ENCODE assay signal across 9 cellular contexts in the genomic region with DNA sequence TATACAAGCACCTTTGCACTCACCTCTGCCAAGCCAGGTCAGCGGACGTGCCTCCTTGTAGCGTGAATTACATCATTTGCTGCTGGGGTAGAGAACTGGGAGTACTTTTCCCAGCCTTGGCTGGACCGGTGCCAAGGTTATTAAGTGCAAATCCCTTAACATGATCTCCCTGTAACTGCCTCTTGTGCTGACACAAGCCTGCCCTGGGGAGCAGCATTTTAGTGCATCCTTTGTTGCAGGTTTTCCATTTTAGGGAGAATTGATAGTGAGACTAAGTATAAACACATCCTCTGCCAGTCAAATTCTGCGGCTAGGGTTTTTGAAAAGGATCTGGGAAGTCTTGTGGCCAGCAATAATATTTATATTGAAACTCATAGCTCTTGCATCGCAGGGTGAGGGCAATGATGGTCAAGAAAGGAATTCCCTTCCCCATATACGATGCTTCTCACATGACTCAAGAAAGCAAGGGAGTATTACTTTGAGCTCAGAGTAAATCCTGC. TPM values are rescaled to one million over a fixed set of nuclear protein-coding genes. Genes with fewer than 3 reads are reported as not detected.
DNase-seq lines count a peak whose midpoint lies in the region; ATAC-seq and TF ChIP-seq lines count a peak whose summit lies in the region.
"Had no signal": no experiment of that assay in that cellular context is flagged by ENCODE, and none has a peak within 500 bp of the region (broad histone marks: within the 10 kb centered on the region; RNA-seq: fewer than 3 reads in every experiment).

No MANE protein-coding gene starts in this region.

- H3K27me3 ChIP-seq in heart right ventricle: no peaks in the 10 kb centered on the region
- no peaks in the 10 kb centered on the region for H3K27me3 ChIP-seq in upper lobe of right lung

- no peak overlapping the region for H3K27ac ChIP-seq in heart right ventricle
- no peak overlapping the region for H3K27ac ChIP-seq in upper lobe of right lung

- intact Hi-C loops in heart right ventricle (cut with DNase I) (no loop called here), upper lobe of right lung (cut with DNase I) (no loop called here)

- H3K36me3 ChIP-seq in heart right ventricle: no peaks in the 10 kb centered on the region
- H3K36me3 ChIP-seq in upper lobe of right lung: no peaks in the 10 kb centered on the region

- peaks cover 0 to 12% (median 7%) of the 10 kb centered on the region in 9 donors for H3K4me1 ChIP-seq in heart right ventricle
- H3K4me1 ChIP-seq in upper lobe of right lung: no peaks in the 10 kb centered on the region

- ATAC-seq in heart right ventricle (peak in 7 of 8 donors; percentile 42 to 88 (median 67)), upper lobe of right lung (peak; percentile 94), HG03378 (IDR thresholded peaks at IDR 0.05; ENCODE audit: unreplicated experiment) (no peak), HG02759 (IDR thresholded peaks at IDR 0.05; ENCODE audit: unreplicated experiment) (no peak)

- 37 to 43% methylated on average over 7 of the region's 7 CpGs for WGBS in heart right ventricle, 2 donors

- no peaks in the 10 kb centered on the region for H3K9me3 ChIP-seq in heart right ventricle
- H3K9me3 ChIP-seq in upper lobe of right lung: no peaks in the 10 kb centered on the region

- H3K4me3 ChIP-seq in heart right ventricle (no peak overlapping the region), upper lobe of right lung (no peak overlapping the region)

- in situ Hi-C loops in SK-MEL-5 (cut with HindIII; ENCODE audit: low pct_unique_long_range_greater_than_20kb, low sequenced_read_pairs): no loop called here

- DNase-seq in NCI-H1105 treated with DMSO at 0.1 percent for 48 hours (lab: John Stamatoyannopoulos, UW) (peak; percentile 89), SK-MEL-5 (ENCODE audit: low read depth, low spot score) (peak; percentile 33), heart right ventricle (peak; percentile 40 to 53), upper lobe of right lung (peak; percentile 87), NCI-H1694 (lab: John Stamatoyannopoulos, UW) (no peak)
- DNase-seq in stimulated activated CD4-positive, alpha-beta T cell treated with anti-CD3 and anti-CD28 coated beads, Interleukin-4, amount 100 ng/mL, for 1 hour: no peak
- DNase-seq: SIG-M5 had no signal

- TF ChIP-seq CTCF in heart right ventricle (IDR thresholded peaks at IDR 0.05) (no peak), upper lobe of right lung (IDR thresholded peaks at IDR 0.05) (no peak)

RNA-seq across cellular contexts. Expression of gene DCLK1, which starts 32.7 kb away (rescaled TPM):
- total RNA-seq in SK-MEL-5 (2014; rRNA removed; shearing (Covaris generic)): 35.6 and 39.5 TPM in 2 replicates
- polyA plus RNA-seq in SK-MEL-5 (2015; cell fraction: cytosol; rRNA removed): 35.8 and 48.4 TPM in 2 replicates
- polyA plus RNA-seq in SK-MEL-5 (2015; cell fraction: nucleus; rRNA removed): 30.2 and 31.6 TPM in 2 replicates
- total RNA-seq in heart right ventricle (10 to 100 TPM in 6 of 10 donors, 1 to 10 TPM in 4; 5.8 to 16.9 (median 10.4) TPM), upper lobe of right lung (4.5 TPM)
- 1 to 10 TPM; 3.4 to 8.1 TPM for polyA plus RNA-seq in heart right ventricle

RNA-seq across cellular contexts. Expression of gene SOHLH2, which starts 50.5 kb away (rescaled TPM):
- total RNA-seq in SK-MEL-5 (2014; rRNA removed; shearing (Covaris generic)): not detected in 2 replicates
- 0.06 TPM in 2 replicates for polyA plus RNA-seq in SK-MEL-5 (2015; cell fraction: cytosol; rRNA removed)
- polyA plus RNA-seq in SK-MEL-5 (2015; cell fraction: nucleus; rRNA removed): not detected in 2 replicates
- total RNA-seq in heart right ventricle (1 to 10 TPM in 3 of 10 donors, under 1 TPM in 5, not detected in 2; 0.10 to 3.0 (median 0.79) TPM), upper lobe of right lung (not detected)
- 1 to 10 TPM in 1 of 2 donors, under 1 TPM in 1; 0.25 to 1.0 TPM for polyA plus RNA-seq in heart right ventricle

Comparison
In these comparisons a context has a peak if more than half of its experiments do, and no peak if none do; other contexts are left out.
1. DNase-seq: peak in NCI-H1105 treated with DMSO at 0.1 percent for 48 hours (single experiment), SK-MEL-5 (single experiment), heart right ventricle (2 of 2) and upper lobe of right lung (single experiment); none in stimulated activated CD4-positive, alpha-beta T cell treated with anti-CD3 and anti-CD28 coated beads, Interleukin-4, amount 100 ng/mL, for 1 hour (single experiment) and NCI-H1694 (single experiment).
2. ATAC-seq: peak in heart right ventricle (7 of 8) and upper lobe of right lung (single experiment); none in HG03378 (single experiment) and HG02759 (single experiment).